17 cellular contexts compared by ENCODE assay signal in the genomic region with DNA sequence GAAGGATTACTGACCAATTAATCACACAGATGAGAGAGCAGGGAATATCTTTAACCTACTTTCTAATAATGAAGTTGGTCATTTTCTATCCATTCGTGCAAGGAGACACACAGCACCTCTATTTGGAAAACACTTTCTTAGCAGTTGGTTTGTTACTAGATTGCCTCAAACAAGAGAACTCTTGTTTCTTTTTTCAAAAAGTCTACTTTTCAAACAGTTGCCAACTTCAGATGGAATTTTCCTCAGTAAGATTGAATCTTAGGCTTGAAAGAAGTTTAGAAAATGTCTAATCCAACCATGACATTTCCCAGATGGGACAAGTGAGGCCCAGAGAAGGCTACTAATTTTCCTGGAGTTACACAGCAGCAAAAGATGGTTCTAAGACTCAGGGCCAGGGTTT. TPM values are rescaled to one million over a fixed set of nuclear protein-coding genes. Genes with fewer than 3 reads are reported as not detected.
DNase-seq lines count a peak whose midpoint lies in the region; ATAC-seq and TF ChIP-seq lines count a peak whose summit lies in the region.
"Had no signal": no experiment of that assay in that cellular context is flagged by ENCODE, and none has a peak within 500 bp of the region (broad histone marks: within the 10 kb centered on the region; RNA-seq: fewer than 3 reads in every experiment).

No MANE protein-coding gene starts in this region.

- DNase-seq in heart left ventricle (no peak), left cardiac atrium (no peak), lower lobe of right lung (no peak), vagina (ENCODE audit: extremely low spot score in 2 of 2) (no peak), NCI-H1436 treated with DMSO at 0.1 percent for 48 hours (lab: John Stamatoyannopoulos, UW) (no peak), H4 (ENCODE audit: low spot score) (no peak), NCI-H1694 treated with DMSO at 0.1 percent for 48 hours (lab: John Stamatoyannopoulos, UW) (no peak)
- DNase-seq: 8988T; activated CD8-positive, alpha-beta memory T cell treated with anti-CD3 and anti-CD28 coated beads for 24 hours; activated naive CD8-positive, alpha-beta T cell treated with anti-CD3 and anti-CD28 coated beads, Interleukin-2, amount 10 ng/mL, durations not matched to agents 7 days and 5 days; erythroblast; naive thymus-derived CD4-positive, alpha-beta T cell; NCI-H187 treated with DMSO at 0.1 percent for 48 hours; NCI-H226; T-helper 9 cell had no signal

- intact Hi-C loops in heart left ventricle (cut with DNase I) (loop anchor here in 6 of 10 donors (5.0 to 10.0 kb wide), 5 partner anchors 54 to 91 kb away; a partner anchor contains a TSS), left cardiac atrium (cut with DNase I) (no loop called here), lower lobe of right lung (cut with DNase I) (no loop called here), vagina (cut with DNase I) (loop anchor here (10.0 kb wide), 1 partner anchor 64 kb away; no protein-coding TSS in a partner anchor)

- no peak overlapping the region for H3K9ac ChIP-seq in skeletal muscle tissue (ENCODE audit: low read depth in 1 of 3, low read length in 3 of 3)
- H3K9ac ChIP-seq: parathyroid adenoma had no signal

- TF ChIP-seq CTCF in heart left ventricle (IDR thresholded peaks at IDR 0.05) (no peak), lower lobe of right lung (IDR thresholded peaks at IDR 0.05) (no peak), vagina (IDR thresholded peaks at IDR 0.05) (no peak)

- TF ChIP-seq POLR2A in heart left ventricle (IDR thresholded peaks at IDR 0.05) (no peak), vagina (IDR thresholded peaks at IDR 0.05) (no peak)

- H3K4me3 ChIP-seq in heart left ventricle (no peak overlapping the region), lower lobe of right lung (no peak overlapping the region), skeletal muscle tissue (ENCODE audit: low read length in 3 of 3) (no peak overlapping the region), vagina (no peak overlapping the region)

- H3K36me3 ChIP-seq in heart left ventricle, result no peaks in the 10 kb centered on the region
- no peaks in the 10 kb centered on the region for H3K36me3 ChIP-seq in lower lobe of right lung
- no peaks in the 10 kb centered on the region for H3K36me3 ChIP-seq in skeletal muscle tissue (ENCODE audit: control insufficient read depth in 3 of 3, insufficient read depth in 3 of 3, low read length in 3 of 3)
- H3K36me3 ChIP-seq in vagina, result no peaks in the 10 kb centered on the region

- H3K27ac ChIP-seq in heart left ventricle (peak overlapping the region; percentile 8 to 87 (median 60)), lower lobe of right lung (peak overlapping the region; percentile 58), skeletal muscle tissue (ENCODE audit: low read depth, low read length) (peak overlapping the region; percentile 79), vagina (peak overlapping the region; percentile 92)
- H3K27ac ChIP-seq: parathyroid adenoma had no signal

- ATAC-seq in heart left ventricle (no peak), left cardiac atrium (no peak), lower lobe of right lung (no peak)
- ATAC-seq: naive thymus-derived CD4-positive, alpha-beta T cell had no signal

- H3K4me1 ChIP-seq in heart left ventricle, result peaks cover 0 to 43% (median 13%) of the 10 kb centered on the region in 12 donors
- H3K4me1 ChIP-seq in lower lobe of right lung, result peaks cover 8% of the 10 kb centered on the region
- H3K4me1 ChIP-seq in skeletal muscle tissue (ENCODE audit: control insufficient read depth in 3 of 3, insufficient read depth in 3 of 3, low read length in 3 of 3), result peaks cover 10 to 16% (median 15%) of the 10 kb centered on the region in 3 donors
- H3K4me1 ChIP-seq in vagina, result peaks cover 45% of the 10 kb centered on the region
- H3K4me1 ChIP-seq: parathyroid adenoma had no signal

- peaks cover 0 to 5% (median 0%) of the 10 kb centered on the region in 12 donors for H3K9me3 ChIP-seq in heart left ventricle
- H3K9me3 ChIP-seq in lower lobe of right lung, result no peaks in the 10 kb centered on the region
- no peaks in the 10 kb centered on the region for H3K9me3 ChIP-seq in skeletal muscle tissue (ENCODE audit: control insufficient read depth in 3 of 3, low read length in 3 of 3)
- no peaks in the 10 kb centered on the region for H3K9me3 ChIP-seq in vagina

- no peaks in the 10 kb centered on the region for H3K27me3 ChIP-seq in heart left ventricle
- H3K27me3 ChIP-seq in lower lobe of right lung (ENCODE audit: low read depth), result no peaks in the 10 kb centered on the region
- no peaks in the 10 kb centered on the region for H3K27me3 ChIP-seq in skeletal muscle tissue (ENCODE audit: control insufficient read depth in 3 of 3, insufficient read depth in 3 of 3, low read length in 3 of 3)
- no peaks in the 10 kb centered on the region for H3K27me3 ChIP-seq in vagina

- WGBS in heart left ventricle, 4 donors, result 64 to 85% (median 75%) methylated on average over 1 of the region's 1 CpG

RNA-seq across cellular contexts. Expression of a gene that starts 42.4 kb away (rescaled TPM):
- total RNA-seq in heart left ventricle, result 100 to 1,000 TPM; 114 to 270 (median 167) TPM
- polyA plus RNA-seq in heart left ventricle, result 100 to 1,000 TPM in 1 of 2 donors, 10 to 100 TPM in 1; 55.5 to 257 TPM
- 100 to 1,000 TPM; 142 to 150 TPM for total RNA-seq in left cardiac atrium
- total RNA-seq in lower lobe of right lung, result 44.8 TPM
- 57.9 TPM for total RNA-seq in skeletal muscle tissue
- 199 TPM for total RNA-seq in vagina
- 13.9 and 20.9 TPM in 2 replicates for total RNA-seq in H4 (2014; rRNA removed; shearing (Covaris generic))

Comparison
In these comparisons a context has a peak if more than half of its experiments do, and no peak if none do; other contexts are left out.
1. intact Hi-C loops: an anchor here in heart left ventricle (5.0 to 10.0 kb wide) and vagina (10.0 kb wide); none called in left cardiac atrium and lower lobe of right lung.